30 cellular contexts compared by ENCODE assay signal in genomic region chr10:16720812-16721211, GRCh38.
"Had no signal": no experiment of that assay in that cellular context is flagged by ENCODE, and none has a peak within 500 bp of the region (broad histone marks: within the 10 kb centered on the region; RNA-seq: fewer than 3 reads in every experiment).

No MANE protein-coding gene starts in this region.

- H3K4me3 ChIP-seq: MG63 had no signal

- H3K9me3 ChIP-seq: MG63 had no signal

- H3K27me3 ChIP-seq: MG63 had no signal

- DNase-seq: Karpas-422, Kasumi-1, MG63, MM.1S, NCI-H1048, NCI-H1092, NCI-H1092 treated with DMSO at 0.1 percent for 48 hours, NCI-H1105, NCI-H1105 treated with DMSO at 0.1 percent for 48 hours, NCI-H1417 treated with DMSO at 0.1 percent for 48 hours, NCI-H1436, NCI-H1436 treated with DMSO at 0.1 percent for 48 hours, NCI-H146, NCI-H1694, NCI-H1694 treated with DMSO at 0.1 percent for 48 hours, NCI-H187 treated with DMSO at 0.1 percent for 48 hours, NCI-H1930, NCI-H2029 treated with DMSO at 0.1 percent for 48 hours, NCI-H2081, NCI-H2081 treated with DMSO at 0.1 percent for 48 hours, NCI-H2107, NCI-H2171, NCI-H2171 treated with DMSO at 0.1 percent for 48 hours, NCI-H2227 treated with DMSO at 0.1 percent for 48 hours, NCI-H226, NCI-H345, NCI-H446, NCI-H446 treated with DMSO at 0.1 percent for 48 hours, NCI-H510A, NCI-H510A treated with DMSO at 0.1 percent for 48 hours had no signal
